Comparison of ENCODE assay signal across 20 cellular contexts in the genomic region with DNA sequence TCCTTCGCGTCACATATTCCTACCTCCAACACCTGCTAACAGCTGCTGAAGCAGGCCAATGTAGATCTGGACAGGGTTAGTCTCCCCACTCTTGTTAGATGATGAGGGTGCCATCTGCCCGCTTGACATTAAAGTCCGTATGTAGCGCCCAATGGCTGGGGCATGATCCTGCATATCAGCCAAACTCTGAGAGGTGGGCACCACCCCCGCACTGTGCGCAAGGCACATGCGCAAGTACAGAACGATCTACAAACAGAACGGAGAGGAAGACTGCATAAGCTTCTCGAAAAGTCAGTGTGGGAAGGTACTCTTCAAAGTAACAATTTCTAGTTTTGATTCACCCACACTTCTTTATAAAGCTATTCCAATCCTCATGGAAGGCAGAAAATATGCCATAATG.
DNase-seq lines count a peak whose midpoint lies in the region; ATAC-seq and TF ChIP-seq lines count a peak whose summit lies in the region.
"Had no signal": no experiment of that assay in that cellular context is flagged by ENCODE, and none has a peak within 500 bp of the region (broad histone marks: within the 10 kb centered on the region; RNA-seq: fewer than 3 reads in every experiment).

No MANE protein-coding gene starts in this region.

- H3K36me3 ChIP-seq in BLaER1 treated with 17β-estradiol and CSF1 and Interleukin-3, amounts not matched to agents 10 nM and 100 nM = peaks cover 97 to 100% (median 98%) of the 10 kb centered on the region in 11 experiments
- H3K36me3 ChIP-seq in colonic mucosa = peaks cover 6% of the 10 kb centered on the region

- H3K9ac ChIP-seq in BLaER1 treated with 17β-estradiol and CSF1 and Interleukin-3, amounts not matched to agents 10 nM and 100 nM = no peak overlapping the region
- no peak overlapping the region for H3K9ac ChIP-seq in colonic mucosa (ENCODE audit: low read depth in 2 of 2, low read length in 2 of 2)
- H3K9ac ChIP-seq: GM23248 had no signal

- peaks cover 0 to 6% (median 0%) of the 10 kb centered on the region in 11 experiments; a peak in 2 of 22 replicates for H3K9me3 ChIP-seq in BLaER1 treated with 17β-estradiol and CSF1 and Interleukin-3, amounts not matched to agents 10 nM and 100 nM (replicated peaks in 1 of 11)
- H3K9me3 ChIP-seq in colonic mucosa = no peaks in the 10 kb centered on the region
- H3K9me3 ChIP-seq: HAP-1 had no signal

- peaks cover 0 to 5% (median 0%) of the 10 kb centered on the region in 11 experiments; a peak in 1 of 22 replicates for H4K20me1 ChIP-seq in BLaER1 treated with 17β-estradiol and CSF1 and Interleukin-3, amounts not matched to agents 10 nM and 100 nM

- DNase-seq in dorsolateral prefrontal cortex (peak in 3 of 10 donors; percentile 24 to 50 (median 44)), nucleus accumbens (lab: John Stamatoyannopoulos, UW) (peak in 34 of 56 donors; percentile 5 to 80 (median 40)), colonic mucosa (no peak)
- DNase-seq in activated CD4-positive, alpha-beta T cell treated with anti-CD3 and anti-CD28 coated beads for 4 hours = no peak
- DNase-seq: 8988T; C1 segment of cervical spinal cord; CD4-positive, CD25-positive, alpha-beta regulatory T cell; CD8-positive, alpha-beta memory T cell; COR-L47; DMS 273 treated with DMSO at 0.1 percent for 48 hours; DMS53; DND-41; EL; GM23248; IMR-90 had no signal

- peak overlapping the region in 6 of 11 experiments; percentile 16 to 32 (median 22); a peak in 7 of 22 replicates for H3K4me2 ChIP-seq in BLaER1 treated with 17β-estradiol and CSF1 and Interleukin-3, amounts not matched to agents 10 nM and 100 nM

- H3K4me3 ChIP-seq in BLaER1 treated with 17β-estradiol and CSF1 and Interleukin-3, amounts not matched to agents 10 nM and 100 nM = no peak overlapping the region
- peak overlapping the region in 2 of 59 donors; percentile 10 to 22 for H3K4me3 ChIP-seq in dorsolateral prefrontal cortex
- no peak overlapping the region for H3K4me3 ChIP-seq in colonic mucosa
- H3K4me3 ChIP-seq: GM12878, GM23248, HAP-1 had no signal

- peaks cover 0 to 14% (median 7%) of the 10 kb centered on the region in 10 experiments; a peak in 11 of 20 replicates for H3K4me1 ChIP-seq in BLaER1 treated with 17β-estradiol and CSF1 and Interleukin-3, amounts not matched to agents 10 nM and 100 nM
- H3K4me1 ChIP-seq in colonic mucosa = no peaks in the 10 kb centered on the region
- H3K4me1 ChIP-seq: HAP-1 had no signal

- H3K27ac ChIP-seq in BLaER1 treated with 17β-estradiol and CSF1 and Interleukin-3, amounts not matched to agents 10 nM and 100 nM = no peak overlapping the region
- H3K27ac ChIP-seq in dorsolateral prefrontal cortex = peak overlapping the region in 51 of 59 donors; percentile 4 to 97 (median 88)
- no peak overlapping the region for H3K27ac ChIP-seq in colonic mucosa
- H3K27ac ChIP-seq: GM23248 had no signal

- no peak for TF ChIP-seq CTCF in dorsolateral prefrontal cortex (IDR thresholded peaks at IDR 0.05 in 54 of 56, conservative IDR thresholded peaks at IDR 0.05 in 2 of 56; ENCODE audit: low read depth in 1 of 56, partially characterized antibody in 56 of 56)
- no peak for TF ChIP-seq CTCF in colonic mucosa (IDR thresholded peaks at IDR 0.05)

- intact Hi-C loops in dorsolateral prefrontal cortex (cut with DNase I) = loop anchor here in 1 of 2 donors (5.0 kb wide), 1 partner anchor 113 kb away; a partner anchor contains a TSS
- intact Hi-C loops in colonic mucosa (cut with DNase I) = no loop called here

- H3K27me3 ChIP-seq in BLaER1 treated with 17β-estradiol and CSF1 and Interleukin-3, amounts not matched to agents 10 nM and 100 nM = no peaks in the 10 kb centered on the region
- no peaks in the 10 kb centered on the region for H3K27me3 ChIP-seq in dorsolateral prefrontal cortex
- no peaks in the 10 kb centered on the region for H3K27me3 ChIP-seq in colonic mucosa

- ATAC-seq in GM18858 (IDR thresholded peaks at IDR 0.05; ENCODE audit: unreplicated experiment) (no peak), HG02678 (IDR thresholded peaks at IDR 0.05; ENCODE audit: unreplicated experiment) (no peak)
- ATAC-seq: GM12878 had no signal

Comparison
In these comparisons a context has a peak if more than half of its experiments do, and no peak if none do; other contexts are left out.
1. H3K27ac ChIP-seq: peak in dorsolateral prefrontal cortex (51 of 59); none in BLaER1 treated with 17β-estradiol and CSF1 and Interleukin-3, amounts not matched to agents 10 nM and 100 nM (0 of 11) and colonic mucosa (single experiment).
2. DNase-seq: peak in nucleus accumbens (34 of 56); none in activated CD4-positive, alpha-beta T cell treated with anti-CD3 and anti-CD28 coated beads for 4 hours (0 of 2) and colonic mucosa (single experiment).